ENCODE assay signal across 1 cellular context in the genomic region with DNA sequence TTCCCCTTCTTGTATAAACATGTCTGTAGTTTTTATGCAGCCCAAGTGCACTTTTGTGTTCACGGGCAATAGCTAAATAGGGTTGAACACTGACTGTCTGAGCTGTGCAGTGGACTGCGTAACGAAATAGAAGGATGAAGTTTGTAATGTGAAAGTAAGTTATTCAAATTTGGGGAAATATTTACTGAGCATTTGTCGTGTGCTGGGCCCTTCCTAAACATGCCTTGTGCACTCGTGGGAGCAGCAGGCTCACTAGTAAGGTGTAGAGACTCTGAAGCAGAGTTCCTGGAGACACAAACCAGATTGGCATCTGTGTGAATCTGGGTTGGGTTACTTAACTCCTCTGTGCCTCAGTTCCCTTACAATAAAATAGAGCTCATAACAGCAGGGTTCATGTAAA.
TF ChIP-seq lines count a peak whose summit lies in the region.

No MANE protein-coding gene starts in this region.

TF ChIP-seq in H1, 55 proteins besides CTCF, POLR2A, EP300 and RAD21:
- no peak for TF ChIP-seq YY1 (IDR thresholded peaks at IDR 0.05; ENCODE audit: low read depth, low read length)
- no peak for TF ChIP-seq RNF2 (IDR thresholded peaks at IDR 0.05; ENCODE audit: borderline replicate concordance, low read depth, low read length, missing control alignments, poor library complexity, severe bottlenecking)
- no peak for TF ChIP-seq TEAD4 (IDR thresholded peaks at IDR 0.05; ENCODE audit: low read depth, low read length)
- TF ChIP-seq, protein P1, sequence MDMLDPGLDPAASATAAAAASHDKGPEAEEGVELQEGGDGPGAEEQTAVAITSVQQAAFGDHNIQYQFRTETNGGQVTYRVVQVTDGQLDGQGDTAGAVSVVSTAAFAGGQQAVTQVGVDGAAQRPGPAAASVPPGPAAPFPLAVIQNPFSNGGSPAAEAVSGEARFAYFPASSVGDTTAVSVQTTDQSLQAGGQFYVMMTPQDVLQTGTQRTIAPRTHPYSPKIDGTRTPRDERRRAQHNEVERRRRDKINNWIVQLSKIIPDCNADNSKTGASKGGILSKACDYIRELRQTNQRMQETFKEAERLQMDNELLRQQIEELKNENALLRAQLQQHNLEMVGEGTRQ (IDR thresholded peaks at IDR 0.05; ENCODE audit: low read length), result no peak
- TF ChIP-seq CBX8 (IDR thresholded peaks at IDR 0.05; ENCODE audit: borderline replicate concordance, low read depth, low read length), result no peak
- TF ChIP-seq GABPA (IDR thresholded peaks at IDR 0.05; ENCODE audit: borderline replicate concordance, insufficient read depth, low read length), result no peak
- no peak for TF ChIP-seq EZH2 (IDR thresholded peaks at IDR 0.05; ENCODE audit: low read depth, low read length, severe bottlenecking)
- TF ChIP-seq KDM5A (IDR thresholded peaks at IDR 0.05; ENCODE audit: low read length), result no peak
- TF ChIP-seq, protein P2, sequence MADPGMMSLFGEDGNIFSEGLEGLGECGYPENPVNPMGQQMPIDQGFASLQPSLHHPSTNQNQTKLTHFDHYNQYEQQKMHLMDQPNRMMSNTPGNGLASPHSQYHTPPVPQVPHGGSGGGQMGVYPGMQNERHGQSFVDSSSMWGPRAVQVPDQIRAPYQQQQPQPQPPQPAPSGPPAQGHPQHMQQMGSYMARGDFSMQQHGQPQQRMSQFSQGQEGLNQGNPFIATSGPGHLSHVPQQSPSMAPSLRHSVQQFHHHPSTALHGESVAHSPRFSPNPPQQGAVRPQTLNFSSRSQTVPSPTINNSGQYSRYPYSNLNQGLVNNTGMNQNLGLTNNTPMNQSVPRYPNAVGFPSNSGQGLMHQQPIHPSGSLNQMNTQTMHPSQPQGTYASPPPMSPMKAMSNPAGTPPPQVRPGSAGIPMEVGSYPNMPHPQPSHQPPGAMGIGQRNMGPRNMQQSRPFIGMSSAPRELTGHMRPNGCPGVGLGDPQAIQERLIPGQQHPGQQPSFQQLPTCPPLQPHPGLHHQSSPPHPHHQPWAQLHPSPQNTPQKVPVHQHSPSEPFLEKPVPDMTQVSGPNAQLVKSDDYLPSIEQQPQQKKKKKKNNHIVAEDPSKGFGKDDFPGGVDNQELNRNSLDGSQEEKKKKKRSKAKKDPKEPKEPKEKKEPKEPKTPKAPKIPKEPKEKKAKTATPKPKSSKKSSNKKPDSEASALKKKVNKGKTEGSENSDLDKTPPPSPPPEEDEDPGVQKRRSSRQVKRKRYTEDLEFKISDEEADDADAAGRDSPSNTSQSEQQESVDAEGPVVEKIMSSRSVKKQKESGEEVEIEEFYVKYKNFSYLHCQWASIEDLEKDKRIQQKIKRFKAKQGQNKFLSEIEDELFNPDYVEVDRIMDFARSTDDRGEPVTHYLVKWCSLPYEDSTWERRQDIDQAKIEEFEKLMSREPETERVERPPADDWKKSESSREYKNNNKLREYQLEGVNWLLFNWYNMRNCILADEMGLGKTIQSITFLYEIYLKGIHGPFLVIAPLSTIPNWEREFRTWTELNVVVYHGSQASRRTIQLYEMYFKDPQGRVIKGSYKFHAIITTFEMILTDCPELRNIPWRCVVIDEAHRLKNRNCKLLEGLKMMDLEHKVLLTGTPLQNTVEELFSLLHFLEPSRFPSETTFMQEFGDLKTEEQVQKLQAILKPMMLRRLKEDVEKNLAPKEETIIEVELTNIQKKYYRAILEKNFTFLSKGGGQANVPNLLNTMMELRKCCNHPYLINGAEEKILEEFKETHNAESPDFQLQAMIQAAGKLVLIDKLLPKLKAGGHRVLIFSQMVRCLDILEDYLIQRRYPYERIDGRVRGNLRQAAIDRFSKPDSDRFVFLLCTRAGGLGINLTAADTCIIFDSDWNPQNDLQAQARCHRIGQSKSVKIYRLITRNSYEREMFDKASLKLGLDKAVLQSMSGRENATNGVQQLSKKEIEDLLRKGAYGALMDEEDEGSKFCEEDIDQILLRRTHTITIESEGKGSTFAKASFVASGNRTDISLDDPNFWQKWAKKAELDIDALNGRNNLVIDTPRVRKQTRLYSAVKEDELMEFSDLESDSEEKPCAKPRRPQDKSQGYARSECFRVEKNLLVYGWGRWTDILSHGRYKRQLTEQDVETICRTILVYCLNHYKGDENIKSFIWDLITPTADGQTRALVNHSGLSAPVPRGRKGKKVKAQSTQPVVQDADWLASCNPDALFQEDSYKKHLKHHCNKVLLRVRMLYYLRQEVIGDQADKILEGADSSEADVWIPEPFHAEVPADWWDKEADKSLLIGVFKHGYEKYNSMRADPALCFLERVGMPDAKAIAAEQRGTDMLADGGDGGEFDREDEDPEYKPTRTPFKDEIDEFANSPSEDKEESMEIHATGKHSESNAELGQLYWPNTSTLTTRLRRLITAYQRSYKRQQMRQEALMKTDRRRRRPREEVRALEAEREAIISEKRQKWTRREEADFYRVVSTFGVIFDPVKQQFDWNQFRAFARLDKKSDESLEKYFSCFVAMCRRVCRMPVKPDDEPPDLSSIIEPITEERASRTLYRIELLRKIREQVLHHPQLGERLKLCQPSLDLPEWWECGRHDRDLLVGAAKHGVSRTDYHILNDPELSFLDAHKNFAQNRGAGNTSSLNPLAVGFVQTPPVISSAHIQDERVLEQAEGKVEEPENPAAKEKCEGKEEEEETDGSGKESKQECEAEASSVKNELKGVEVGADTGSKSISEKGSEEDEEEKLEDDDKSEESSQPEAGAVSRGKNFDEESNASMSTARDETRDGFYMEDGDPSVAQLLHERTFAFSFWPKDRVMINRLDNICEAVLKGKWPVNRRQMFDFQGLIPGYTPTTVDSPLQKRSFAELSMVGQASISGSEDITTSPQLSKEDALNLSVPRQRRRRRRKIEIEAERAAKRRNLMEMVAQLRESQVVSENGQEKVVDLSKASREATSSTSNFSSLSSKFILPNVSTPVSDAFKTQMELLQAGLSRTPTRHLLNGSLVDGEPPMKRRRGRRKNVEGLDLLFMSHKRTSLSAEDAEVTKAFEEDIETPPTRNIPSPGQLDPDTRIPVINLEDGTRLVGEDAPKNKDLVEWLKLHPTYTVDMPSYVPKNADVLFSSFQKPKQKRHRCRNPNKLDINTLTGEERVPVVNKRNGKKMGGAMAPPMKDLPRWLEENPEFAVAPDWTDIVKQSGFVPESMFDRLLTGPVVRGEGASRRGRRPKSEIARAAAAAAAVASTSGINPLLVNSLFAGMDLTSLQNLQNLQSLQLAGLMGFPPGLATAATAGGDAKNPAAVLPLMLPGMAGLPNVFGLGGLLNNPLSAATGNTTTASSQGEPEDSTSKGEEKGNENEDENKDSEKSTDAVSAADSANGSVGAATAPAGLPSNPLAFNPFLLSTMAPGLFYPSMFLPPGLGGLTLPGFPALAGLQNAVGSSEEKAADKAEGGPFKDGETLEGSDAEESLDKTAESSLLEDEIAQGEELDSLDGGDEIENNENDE (IDR thresholded peaks at IDR 0.05; ENCODE audit: insufficient replicate concordance, low read length), result no peak
- TF ChIP-seq SIN3A (conservative IDR thresholded peaks at IDR 0.05 in 1 of 2, IDR thresholded peaks at IDR 0.05 in 1 of 2; ENCODE audit: low read depth in 1 of 2, low read length in 2 of 2), result no peak
- TF ChIP-seq JUND (IDR thresholded peaks at IDR 0.05; ENCODE audit: low read length), result no peak
